In the genomic region with DNA sequence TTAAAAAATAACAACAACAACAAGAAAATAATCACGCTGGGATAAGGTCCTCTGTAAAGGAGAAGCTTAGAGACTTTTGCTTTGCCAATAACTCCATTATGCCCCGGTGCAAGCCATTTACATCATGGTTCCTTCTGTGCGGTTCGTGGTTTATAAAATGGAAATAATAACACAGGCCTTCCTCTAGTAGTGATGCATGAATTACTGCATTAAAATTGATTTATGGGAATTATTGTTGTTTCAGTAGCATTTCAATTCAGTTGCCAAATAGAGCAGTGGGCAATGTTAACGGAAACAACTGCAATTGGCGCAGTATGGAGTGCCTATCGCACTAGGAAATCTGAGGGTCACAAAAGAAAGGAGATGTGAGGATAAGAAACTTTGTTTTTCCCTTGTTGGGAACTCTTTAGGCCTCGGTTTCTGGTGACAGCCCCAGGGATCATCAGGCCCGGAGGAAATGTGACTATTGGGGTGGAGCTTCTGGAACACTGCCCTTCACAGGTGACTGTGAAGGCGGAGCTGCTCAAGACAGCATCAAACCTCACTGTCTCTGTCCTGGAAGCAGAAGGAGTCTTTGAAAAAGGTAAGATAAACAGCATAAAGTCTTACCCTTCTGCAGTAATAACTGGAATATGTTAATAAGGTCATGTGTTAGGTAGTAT, we compare ENCODE assay signal across 8 cellular contexts. TPM values are rescaled to one million over a fixed set of nuclear protein-coding genes. Genes with fewer than 3 reads are reported as not detected.
A peak's percentile ranks its signal among the peaks of the same experiment; 100 is the strongest.
DNase-seq lines count a peak whose midpoint lies in the region; ATAC-seq lines count a peak whose summit lies in the region.

No MANE protein-coding gene starts in this region.

- DNase-seq in A172 (ENCODE audit: low spot score) (peak; percentile 26), GM23248 (peak; percentile 36), immature natural killer cell (no peak), occipital lobe (lab: John Stamatoyannopoulos, UW) (no peak), cerebellum (ENCODE audit: low spot score) (no peak), NCI-H345 (lab: John Stamatoyannopoulos, UW) (no peak)
- DNase-seq in activated CD4-positive, alpha-beta memory T cell treated with anti-CD3 and anti-CD28 coated beads, Interleukin-2, amount 10 ng/mL, durations not matched to agents 7 days and 5 days, result no peak

- H3K9me2 ChIP-seq in GM23248 (ENCODE audit: insufficient read depth), result no peaks in the 10 kb centered on the region

- peaks cover 61% of the 10 kb centered on the region for H3K79me2 ChIP-seq in GM23248 (ENCODE audit: insufficient read depth)

- peak overlapping the region; percentile 82 for H3K4me3 Mint-ChIP-seq in activated CD4-positive, alpha-beta memory T cell treated with anti-CD3 and anti-CD28 coated beads, Interleukin-2, amount 10 ng/mL, durations not matched to agents 7 days and 5 days
- H3K4me3 Mint-ChIP-seq in immature natural killer cell, result peak overlapping the region; percentile 15 to 84 (median 76)

- H3K27ac Mint-ChIP-seq in activated CD4-positive, alpha-beta memory T cell treated with anti-CD3 and anti-CD28 coated beads, Interleukin-2, amount 10 ng/mL, durations not matched to agents 7 days and 5 days, result peak overlapping the region; percentile 81
- H3K27ac Mint-ChIP-seq in immature natural killer cell, result no peak overlapping the region

- no peaks in the 10 kb centered on the region for H3K9me3 ChIP-seq in GM23248 (ENCODE audit: low read depth)

- H3K27ac ChIP-seq in GM23248, result peak overlapping the region; percentile 100

- H3K36me3 ChIP-seq in GM23248 (ENCODE audit: low read depth), result peaks cover 7% of the 10 kb centered on the region; the same call in 1 of the 2 replicates

- CTCF ChIA-PET in activated CD4-positive, alpha-beta memory T cell treated with anti-CD3 and anti-CD28 coated beads, Interleukin-2, amount 10 ng/mL, durations not matched to agents 7 days and 5 days (lab: Charles Lee), result interaction anchor here (1.0 kb wide), 1 partner anchor 13 kb away, joined by 4 read pairs; no protein-coding TSS in a partner anchor

- H3K9ac ChIP-seq in GM23248, result peak overlapping the region; percentile 98

- POLR2A ChIA-PET in activated CD4-positive, alpha-beta memory T cell treated with anti-CD3 and anti-CD28 coated beads, Interleukin-2, amount 10 ng/mL, durations not matched to agents 7 days and 5 days (lab: Charles Lee), result interaction anchor here (1.0 to 1.1 kb wide), 2 partner anchors 44 to 332 kb away, joined by 3 read pairs; no protein-coding TSS in a partner anchor

- H3K9me3 Mint-ChIP-seq in activated CD4-positive, alpha-beta memory T cell treated with anti-CD3 and anti-CD28 coated beads, Interleukin-2, amount 10 ng/mL, durations not matched to agents 7 days and 5 days, result no peaks in the 10 kb centered on the region
- H3K9me3 Mint-ChIP-seq in immature natural killer cell, result peaks cover 0 to 2% (median 0%) of the 10 kb centered on the region in 6 donors

- WGBS in GM23248 (ENCODE audit: low coverage in 1 of 2, low lambda C conversion rate in 2 of 2, missing lambda C conversion rate in 2 of 2), 2 experiments, result 32 to 38% methylated on average over 10 of the region's 10 CpGs

- H3K27me3 Mint-ChIP-seq in activated CD4-positive, alpha-beta memory T cell treated with anti-CD3 and anti-CD28 coated beads, Interleukin-2, amount 10 ng/mL, durations not matched to agents 7 days and 5 days, result peaks cover 2% of the 10 kb centered on the region
- H3K27me3 Mint-ChIP-seq in immature natural killer cell (ENCODE audit: low read depth in 3 of 3), result peaks cover 0 to 2% (median 0%) of the 10 kb centered on the region in 3 donors

- H2AFZ ChIP-seq in GM23248, result peak overlapping the region; percentile 89

- ATAC-seq in HG03108 (IDR thresholded peaks at IDR 0.05; ENCODE audit: unreplicated experiment), result no peak

- H3F3A ChIP-seq in GM23248 (ENCODE audit: insufficient read depth), result peaks cover 32% of the 10 kb centered on the region

- peaks cover 22% of the 10 kb centered on the region for H3K4me1 ChIP-seq in GM23248 (ENCODE audit: insufficient read depth)

- peaks cover 43% of the 10 kb centered on the region for H3K4me1 Mint-ChIP-seq in activated CD4-positive, alpha-beta memory T cell treated with anti-CD3 and anti-CD28 coated beads, Interleukin-2, amount 10 ng/mL, durations not matched to agents 7 days and 5 days
- H3K4me1 Mint-ChIP-seq in immature natural killer cell, result peaks cover 11 to 26% of the 10 kb centered on the region in 2 donors

- peak overlapping the region; percentile 91 for H3K4me3 ChIP-seq in GM23248

- no peaks in the 10 kb centered on the region for H4K20me1 ChIP-seq in GM23248 (ENCODE audit: insufficient read depth)

- H3K27me3 ChIP-seq in GM23248 (replicated peaks; ENCODE audit: insufficient read depth), result no peaks in the 10 kb centered on the region

- peaks cover 35% of the 10 kb centered on the region for H3K36me3 Mint-ChIP-seq in activated CD4-positive, alpha-beta memory T cell treated with anti-CD3 and anti-CD28 coated beads, Interleukin-2, amount 10 ng/mL, durations not matched to agents 7 days and 5 days (ENCODE audit: low read depth)
- H3K36me3 Mint-ChIP-seq in immature natural killer cell, result no peaks in the 10 kb centered on the region

- in situ Hi-C loops in GM23248 (cut with MboI), result no loop called here

- peak overlapping the region; percentile 92 for H3K4me2 ChIP-seq in GM23248 (ENCODE audit: unreplicated experiment)

RNA-seq across cellular contexts. Expression of a gene that starts 1.1 kb away (rescaled TPM):
- 18.4 and 24.3 TPM in 2 replicates for total RNA-seq in A172 (2014; rRNA removed; shearing (Covaris generic))
- 68.3 and 68.6 TPM in 2 replicates for total RNA-seq in GM23248 (2014; rRNA removed; shearing (Covaris generic))
- polyA plus RNA-seq in GM23248 (2016; fragmentation: Nextera tagmentation; extraction: Ambion mirVana), result 31.1 and 31.3 TPM in 2 replicates
- 10 to 100 TPM; 13.6 to 15.0 TPM for total RNA-seq in activated CD4-positive, alpha-beta memory T cell treated with anti-CD3 and anti-CD28 coated beads, Interleukin-2, amount 10 ng/mL, durations not matched to agents 7 days and 5 days
- polyA plus RNA-seq in immature natural killer cell, result under 1 TPM in 2 of 3 donors, not detected in 1; 0.04 to 0.09 TPM
- 1.6 TPM for total RNA-seq in occipital lobe
- total RNA-seq in cerebellum, result 3.1 TPM

RNA-seq across cellular contexts. Expression of a gene that starts 43.3 kb away (rescaled TPM):
- total RNA-seq in A172 (2014; rRNA removed; shearing (Covaris generic)), result 13.0 and 15.3 TPM in 2 replicates
- 18.4 and 32.1 TPM in 2 replicates for total RNA-seq in GM23248 (2014; rRNA removed; shearing (Covaris generic))
- polyA plus RNA-seq in GM23248 (2016; fragmentation: Nextera tagmentation; extraction: Ambion mirVana) (19.5 and 20.1 TPM in 2 replicates), immature natural killer cell (1 to 10 TPM; 3.0 to 9.4 (median 5.9) TPM)
- 1 to 10 TPM; 8.0 to 9.5 TPM for total RNA-seq in activated CD4-positive, alpha-beta memory T cell treated with anti-CD3 and anti-CD28 coated beads, Interleukin-2, amount 10 ng/mL, durations not matched to agents 7 days and 5 days
- total RNA-seq in occipital lobe (27.9 TPM), cerebellum (19.1 TPM)

Comparison
In these comparisons a context has a peak if more than half of its experiments do, and no peak if none do; other contexts are left out.
1. DNase-seq: peak in A172 (single experiment) and GM23248 (single experiment); none in activated CD4-positive, alpha-beta memory T cell treated with anti-CD3 and anti-CD28 coated beads, Interleukin-2, amount 10 ng/mL, durations not matched to agents 7 days and 5 days (single experiment), immature natural killer cell (0 of 3), occipital lobe (single experiment), cerebellum (single experiment) and NCI-H345 (single experiment).